In genomic region chr2:37862620-37863019, GRCh38 we compare ENCODE assay signal across 24 cellular contexts.
DNase-seq lines count a peak whose midpoint lies in the region; ATAC-seq and TF ChIP-seq lines count a peak whose summit lies in the region.
"Had no signal": no experiment of that assay in that cellular context is flagged by ENCODE, and none has a peak within 500 bp of the region (broad histone marks: within the 10 kb centered on the region; RNA-seq: fewer than 3 reads in every experiment).

No MANE protein-coding gene starts in this region.

- H4K8ac ChIP-seq in IMR-90 (ENCODE audit: low read depth in 2 of 2, low read length in 2 of 2): no peak overlapping the region

- peaks cover 13% of the 10 kb centered on the region for H3K4me1 ChIP-seq in IMR-90 (ENCODE audit: control insufficient read depth, insufficient read depth, low read length)
- H3K4me1 ChIP-seq: BLaER1 had no signal

- H3K9me3 Mint-ChIP-seq in nephron progenitor cell (peaks cover 13% of the 10 kb centered on the region), osteocyte (ENCODE audit: unreplicated experiment) (no peaks in the 10 kb centered on the region)
- H3K9me3 Mint-ChIP-seq: CD8-positive, alpha-beta memory T cell had no signal

- H3K4ac ChIP-seq in IMR-90 (ENCODE audit: low read depth, low read length): no peak overlapping the region

- no peak overlapping the region for H2AFZ ChIP-seq in IMR-90 (replicated peaks; ENCODE audit: low read length, poor library complexity)

- H4K91ac ChIP-seq in IMR-90 (ENCODE audit: insufficient read depth, low read depth, low read length): no peak overlapping the region

- no peak for TF ChIP-seq RAD21 in IMR-90 (IDR thresholded peaks at IDR 0.05; ENCODE audit: low read length)

- no peak overlapping the region for H2BK20ac ChIP-seq in IMR-90 (ENCODE audit: low read depth, low read length)

- H3K27me3 Mint-ChIP-seq in nephron progenitor cell (ENCODE audit: low read depth, poor library complexity) (peaks cover 10% of the 10 kb centered on the region), osteocyte (ENCODE audit: unreplicated experiment) (peaks cover 12% of the 10 kb centered on the region)

- H3K36me3 Mint-ChIP-seq in nephron progenitor cell (ENCODE audit: low read depth) (no peaks in the 10 kb centered on the region), osteocyte (ENCODE audit: unreplicated experiment) (no peaks in the 10 kb centered on the region)
- H3K36me3 Mint-ChIP-seq: CD14-positive monocyte; CD4-positive, alpha-beta memory T cell; CD4-positive, CD25-positive, alpha-beta regulatory T cell had no signal

- H2AK5ac ChIP-seq in IMR-90 (ENCODE audit: low read depth, low read length): peak overlapping the region; percentile 40; the same call in 1 of the 2 replicates

- H3K4me1 Mint-ChIP-seq in nephron progenitor cell (peaks cover 40% of the 10 kb centered on the region), osteocyte (ENCODE audit: unreplicated experiment) (peaks cover 19% of the 10 kb centered on the region)
- H3K4me1 Mint-ChIP-seq: CD4-positive, alpha-beta memory T cell; CD4-positive, CD25-positive, alpha-beta regulatory T cell; CD8-positive, alpha-beta memory T cell had no signal

- H3K9ac ChIP-seq in IMR-90 (ENCODE audit: low read depth, low read length): no peak overlapping the region
- H3K9ac ChIP-seq: BLaER1 had no signal

- ATAC-seq in IMR-90 (ENCODE audit: low read depth) (no peak), HG03378 (IDR thresholded peaks at IDR 0.05; ENCODE audit: unreplicated experiment) (no peak)
- ATAC-seq: GM12878 had no signal

- peaks cover 11% of the 10 kb centered on the region for H3K9me1 ChIP-seq in IMR-90 (ENCODE audit: insufficient read depth, low read length)

- no peak overlapping the region for H4K5ac ChIP-seq in IMR-90 (ENCODE audit: low read depth, low read length)

- no peak overlapping the region for H3K23ac ChIP-seq in IMR-90 (ENCODE audit: low read depth, low read length)

- no peak overlapping the region for H3K4me3 ChIP-seq in IMR-90 (ENCODE audit: insufficient read depth, low read depth, low read length)
- H3K4me3 ChIP-seq: BLaER1, GM12878 had no signal

- POLR2A ChIA-PET in IMR-90 (lab: Charles Lee; ENCODE audit: unreplicated experiment): no interaction called here

- H3K56ac ChIP-seq in IMR-90 (ENCODE audit: extremely low read depth, insufficient read depth, low read length): no peak overlapping the region

- in situ Hi-C loops in IMR-90 (cut with MboI; ENCODE audit: low sequenced_read_pairs): no loop called here

- no peaks in the 10 kb centered on the region; the same call in 1 of the 2 replicates for H3K27me3 ChIP-seq in IMR-90 (ENCODE audit: control insufficient read depth, insufficient read depth, low read length)
- H3K27me3 ChIP-seq: BE2C, BLaER1 had no signal

- H2BK5ac ChIP-seq in IMR-90 (ENCODE audit: low read depth, low read length, poor library complexity, severe bottlenecking): no peak overlapping the region

- WGBS in IMR-90 (ENCODE audit: extremely low coverage in 2 of 2, insufficient read length in 1 of 2), 2 experiments: 63% methylated on average over 1 of the region's 5 CpGs; no CpG with 5 or more reads in 1 of the 2 experiments

- intact Hi-C loops in IMR-90 (cut with micrococcal nuclease): no loop called here

- H3K27ac Mint-ChIP-seq in nephron progenitor cell (peak overlapping the region; percentile 14), osteocyte (ENCODE audit: unreplicated experiment) (no peak overlapping the region)
- H3K27ac Mint-ChIP-seq: CD4-positive, alpha-beta memory T cell; CD4-positive, CD25-positive, alpha-beta regulatory T cell; CD8-positive, alpha-beta memory T cell had no signal

- BruUV-seq in IMR-90 (replicated peaks; lab: Mats Ljungman, UMichigan): no TSS peak

- DNase-seq in IMR-90 (no peak), nephron progenitor cell (no peak), osteocyte (ENCODE audit: extremely low spot score, unreplicated experiment) (peak; percentile 68), A172 (ENCODE audit: low spot score) (no peak), dedifferentiated amniotic fluid mesenchymal stem cell (ENCODE audit: extremely low spot score) (no peak)
- DNase-seq: ACHN; BE2C; C1 segment of cervical spinal cord; CD4-positive, alpha-beta memory T cell; CD4-positive, CD25-positive, alpha-beta regulatory T cell; CD8-positive, alpha-beta memory T cell; COR-L47; DMS 273 treated with DMSO at 0.1 percent for 48 hours; DMS153; DMS53; DMS79; DND-41; EL; GDM1 had no signal

- H2BK15ac ChIP-seq in IMR-90 (ENCODE audit: low read depth, low read length): no peak overlapping the region

- no peaks in the 10 kb centered on the region for H3K36me3 ChIP-seq in IMR-90 (ENCODE audit: control insufficient read depth, insufficient read depth, low read length)
- H3K36me3 ChIP-seq: BE2C, BLaER1 had no signal

- H2AK9ac ChIP-seq in IMR-90 (replicated peaks; ENCODE audit: low read depth, low read length, poor library complexity): no peak overlapping the region

- H4K20me1 ChIP-seq in IMR-90 (ENCODE audit: insufficient read depth, low read length): no peaks in the 10 kb centered on the region
- H4K20me1 ChIP-seq: BLaER1 had no signal

- no peak overlapping the region for H3K27ac ChIP-seq in IMR-90 (ENCODE audit: insufficient read depth, low read length)
- H3K27ac ChIP-seq: 22Rv1, BLaER1 had no signal

- no peak overlapping the region for H3K4me3 Mint-ChIP-seq in nephron progenitor cell
- H3K4me3 Mint-ChIP-seq in osteocyte (ENCODE audit: unreplicated experiment): no peak overlapping the region
- H3K4me3 Mint-ChIP-seq: CD14-positive monocyte; CD4-positive, alpha-beta memory T cell; CD4-positive, CD25-positive, alpha-beta regulatory T cell; CD8-positive, alpha-beta memory T cell had no signal

- H3K18ac ChIP-seq in IMR-90 (ENCODE audit: low read depth, low read length): no peak overlapping the region

- H3K14ac ChIP-seq in IMR-90 (replicated peaks; ENCODE audit: low read depth, low read length): no peak overlapping the region

- dilution Hi-C loops in IMR-90 (cut with HindIII; ENCODE audit: low sequenced_read_pairs, unreplicated experiment): no loop called here

- H2BK120ac ChIP-seq in IMR-90 (ENCODE audit: low read depth, low read length): no peak overlapping the region

- TF ChIP-seq CTCF in IMR-90 (conservative IDR thresholded peaks at IDR 0.05; ENCODE audit: low read depth, low read length): no peak
- TF ChIP-seq CTCF in nephron progenitor cell (IDR thresholded peaks at IDR 0.05): no peak
- TF ChIP-seq CTCF in osteocyte (IDR thresholded peaks at IDR 0.05): no peak

- H3K4me2 ChIP-seq in IMR-90 (ENCODE audit: low read depth, low read length): no peak overlapping the region
- H3K4me2 ChIP-seq: BLaER1 had no signal

- TF ChIP-seq POLR2A in IMR-90 (IDR thresholded peaks at IDR 0.05; ENCODE audit: low read depth, low read length): no peak

- H3K9me3 ChIP-seq in IMR-90 (ENCODE audit: control insufficient read depth, insufficient read depth, low read length): peaks cover 4% of the 10 kb centered on the region; the same call in 1 of the 2 replicates
- H3K9me3 ChIP-seq: BE2C had no signal

- H3K79me1 ChIP-seq in IMR-90 (ENCODE audit: low read depth in 1 of 2, low read length in 2 of 2): no peaks in the 10 kb centered on the region

- CTCF ChIA-PET in IMR-90 (lab: Yijun Ruan, JAX): interaction anchor here (0.9 kb wide), 1 partner anchor 15 kb away, joined by 4 read pairs; no protein-coding TSS in a partner anchor

TF ChIP-seq in IMR-90, 13 proteins besides CTCF, POLR2A, EP300 and RAD21:
- no peak for TF ChIP-seq BHLHE40 (IDR thresholded peaks at IDR 0.05; ENCODE audit: low read depth, low read length)
- TF ChIP-seq RCOR1 (IDR thresholded peaks at IDR 0.05; ENCODE audit: insufficient replicate concordance, low read length): no peak
- TF ChIP-seq FOS (IDR thresholded peaks at IDR 0.05; ENCODE audit: low read depth, low read length): no peak
- no peak for TF ChIP-seq CEBPB (IDR thresholded peaks at IDR 0.05; ENCODE audit: low read depth, low read length)
